ENCODE assay signal across 21 cellular contexts in genomic region chr9:127370147-127370579, GRCh38. TPM values are rescaled to one million over a fixed set of nuclear protein-coding genes. Genes with fewer than 3 reads are reported as not detected.
A peak's percentile ranks its signal among the peaks of the same experiment; 100 is the strongest.
DNase-seq lines count a peak whose midpoint lies in the region; ATAC-seq and TF ChIP-seq lines count a peak whose summit lies in the region.
"Had no signal": no experiment of that assay in that cellular context is flagged by ENCODE, and none has a peak within 500 bp of the region (broad histone marks: within the 10 kb centered on the region; RNA-seq: fewer than 3 reads in every experiment).

No MANE protein-coding gene starts in this region.

- ATAC-seq in Right ventricle myocardium superior (ENCODE audit: poor library complexity) (peak; percentile 12), left ventricle myocardium superior (peak; percentile 30)
- ATAC-seq: CD8-positive, alpha-beta T cell had no signal

- H3K9me3 ChIP-seq in left ventricle myocardium inferior (replicated peaks) (no peaks in the 10 kb centered on the region), stomach (no peaks in the 10 kb centered on the region)
- H3K9me3 ChIP-seq: HAP-1 had no signal

- POLR2A ChIA-PET in activated CD4-positive, alpha-beta memory T cell treated with anti-CD3 and anti-CD28 coated beads, Interleukin-2, amount 10 ng/mL, durations not matched to agents 7 days and 5 days (lab: Charles Lee) = no interaction called here

- intact Hi-C loops in Right ventricle myocardium superior (cut with DNase I) (no loop called here), left ventricle myocardium inferior (cut with micrococcal nuclease) (no loop called here), left ventricle myocardium superior (cut with micrococcal nuclease) (no loop called here), stomach (cut with DNase I; ENCODE audit: low total_unique reads) (no loop called here)

- TF ChIP-seq POLR2A in stomach (IDR thresholded peaks at IDR 0.05) = no peak

- H3K27me3 ChIP-seq in left ventricle myocardium inferior (ENCODE audit: low read depth) = no peaks in the 10 kb centered on the region
- H3K27me3 ChIP-seq in stomach = no peaks in the 10 kb centered on the region

- H3K9me3 Mint-ChIP-seq in chondrocyte (ENCODE audit: low read depth) (no peaks in the 10 kb centered on the region), endothelial cell (ENCODE audit: unreplicated experiment) (no peaks in the 10 kb centered on the region)
- no peaks in the 10 kb centered on the region for H3K9me3 Mint-ChIP-seq in activated CD4-positive, alpha-beta memory T cell treated with anti-CD3 and anti-CD28 coated beads, Interleukin-2, amount 10 ng/mL, durations not matched to agents 7 days and 5 days
- H3K9me3 Mint-ChIP-seq: CD8-positive, alpha-beta T cell had no signal

- CTCF ChIA-PET in activated CD4-positive, alpha-beta memory T cell treated with anti-CD3 and anti-CD28 coated beads, Interleukin-2, amount 10 ng/mL, durations not matched to agents 7 days and 5 days (lab: Charles Lee) = interaction anchor here (0.8 to 1.3 kb wide), 2 partner anchors 10 to 15 kb away, joined by 3 to 4 read pairs; no protein-coding TSS in a partner anchor

- TF ChIP-seq CTCF in left ventricle myocardium inferior (IDR thresholded peaks at IDR 0.05; ENCODE audit: borderline replicate concordance) (no peak), chondrocyte (IDR thresholded peaks at IDR 0.05) (no peak), endothelial cell (IDR thresholded peaks at IDR 0.05; ENCODE audit: unreplicated experiment) (no peak), stomach (IDR thresholded peaks at IDR 0.05) (no peak)

- no peak overlapping the region for H3K27ac Mint-ChIP-seq in chondrocyte (ENCODE audit: unreplicated experiment)
- no peak overlapping the region for H3K27ac Mint-ChIP-seq in endothelial cell (ENCODE audit: unreplicated experiment)
- no peak overlapping the region for H3K27ac Mint-ChIP-seq in activated CD4-positive, alpha-beta memory T cell treated with anti-CD3 and anti-CD28 coated beads, Interleukin-2, amount 10 ng/mL, durations not matched to agents 7 days and 5 days
- H3K27ac Mint-ChIP-seq: CD8-positive, alpha-beta T cell had no signal

- DNase-seq in Right ventricle myocardium superior (no peak), left ventricle myocardium inferior (no peak), chondrocyte (ENCODE audit: low spot score) (peak; percentile 20), left ventricle myocardium superior (no peak), NCI-H2171 (lab: John Stamatoyannopoulos, UW) (no peak), endothelial cell (ENCODE audit: low spot score) (no peak), stomach (no peak)
- DNase-seq in activated CD4-positive, alpha-beta memory T cell treated with anti-CD3 and anti-CD28 coated beads, Interleukin-2, amount 10 ng/mL, durations not matched to agents 7 days and 5 days = no peak
- DNase-seq: AML-193; Calu3; CD8-positive, alpha-beta T cell; DMS153; GM23248; Karpas-422; NCI-H1417; NCI-H1694 treated with DMSO at 0.1 percent for 48 hours; NCI-H2081 treated with DMSO at 0.1 percent for 48 hours; NCI-H446 treated with DMSO at 0.1 percent for 48 hours; NCI-H526 treated with DMSO at 0.1 percent for 48 hours; SHP77 treated with DMSO at 0.1 percent for 48 hours had no signal

- H3K36me3 Mint-ChIP-seq in chondrocyte (ENCODE audit: low read depth) (peaks cover 6% of the 10 kb centered on the region), endothelial cell (ENCODE audit: low read depth, unreplicated experiment) (no peaks in the 10 kb centered on the region)
- no peaks in the 10 kb centered on the region for H3K36me3 Mint-ChIP-seq in activated CD4-positive, alpha-beta memory T cell treated with anti-CD3 and anti-CD28 coated beads, Interleukin-2, amount 10 ng/mL, durations not matched to agents 7 days and 5 days (ENCODE audit: low read depth)
- H3K36me3 Mint-ChIP-seq: CD8-positive, alpha-beta T cell had no signal

- H3K4me3 Mint-ChIP-seq in chondrocyte (ENCODE audit: unreplicated experiment) (no peak overlapping the region), endothelial cell (ENCODE audit: unreplicated experiment) (no peak overlapping the region)
- no peak overlapping the region for H3K4me3 Mint-ChIP-seq in activated CD4-positive, alpha-beta memory T cell treated with anti-CD3 and anti-CD28 coated beads, Interleukin-2, amount 10 ng/mL, durations not matched to agents 7 days and 5 days
- H3K4me3 Mint-ChIP-seq: CD8-positive, alpha-beta T cell had no signal

- H3K27ac ChIP-seq in left ventricle myocardium inferior (replicated peaks) = no peak overlapping the region
- H3K27ac ChIP-seq in stomach = no peak overlapping the region
- H3K27ac ChIP-seq: GM23248 had no signal

- H3K36me3 ChIP-seq in left ventricle myocardium inferior (peaks cover 6% of the 10 kb centered on the region), stomach (peaks cover 0 to 21% (median 5%) of the 10 kb centered on the region in 4 donors)
- H3K36me3 ChIP-seq: HAP-1 had no signal

- H3K27me3 Mint-ChIP-seq in chondrocyte (ENCODE audit: low read depth) (peaks cover 2% of the 10 kb centered on the region), endothelial cell (ENCODE audit: unreplicated experiment) (peaks cover 4% of the 10 kb centered on the region)
- H3K27me3 Mint-ChIP-seq in activated CD4-positive, alpha-beta memory T cell treated with anti-CD3 and anti-CD28 coated beads, Interleukin-2, amount 10 ng/mL, durations not matched to agents 7 days and 5 days = peaks cover 43% of the 10 kb centered on the region

- TF ChIP-seq EP300 in stomach (IDR thresholded peaks at IDR 0.05) = no peak

- WGBS in stomach, 5 donors = 67 to 80% (median 71%) methylated on average over 7 of the region's 7 CpGs

- H3K4me3 ChIP-seq in left ventricle myocardium inferior (no peak overlapping the region), stomach (no peak overlapping the region)
- H3K4me3 ChIP-seq: GM23248, HAP-1 had no signal

- H3K4me1 ChIP-seq in left ventricle myocardium inferior = peaks cover 17% of the 10 kb centered on the region
- no peaks in the 10 kb centered on the region for H3K4me1 ChIP-seq in stomach
- H3K4me1 ChIP-seq: HAP-1 had no signal

- H3K4me1 Mint-ChIP-seq in chondrocyte (ENCODE audit: low read depth) (no peaks in the 10 kb centered on the region), endothelial cell (ENCODE audit: unreplicated experiment) (peaks cover 10% of the 10 kb centered on the region)
- H3K4me1 Mint-ChIP-seq in activated CD4-positive, alpha-beta memory T cell treated with anti-CD3 and anti-CD28 coated beads, Interleukin-2, amount 10 ng/mL, durations not matched to agents 7 days and 5 days = no peaks in the 10 kb centered on the region

RNA-seq across cellular contexts. Expression of gene SLC2A8, which starts 26.8 kb away (rescaled TPM):
- total RNA-seq in Right ventricle myocardium superior (16.6 TPM), left ventricle myocardium inferior (16.1 TPM), chondrocyte (14.1 to 16.4 TPM (median 15.3 TPM) in 3 replicates), left ventricle myocardium superior (18.6 TPM), endothelial cell (ENCODE audit: unreplicated experiment) (21.5 TPM), stomach (10 to 100 TPM in 4 of 5 donors, 1 to 10 TPM in 1; 4.7 to 36.2 (median 22.0) TPM)
- 1 to 10 TPM; 7.5 to 7.7 TPM for total RNA-seq in activated CD4-positive, alpha-beta memory T cell treated with anti-CD3 and anti-CD28 coated beads, Interleukin-2, amount 10 ng/mL, durations not matched to agents 7 days and 5 days
- 10 to 100 TPM; 10.1 to 15.3 (median 12.9) TPM for polyA plus RNA-seq in stomach

RNA-seq across cellular contexts. Expression of gene ZNF79, which starts 54.0 kb away (rescaled TPM):
- total RNA-seq in Right ventricle myocardium superior (5.8 TPM), left ventricle myocardium inferior (6.2 TPM), chondrocyte (7.9 to 9.0 TPM (median 8.3 TPM) in 3 replicates), left ventricle myocardium superior (7.4 TPM), endothelial cell (ENCODE audit: unreplicated experiment) (12.6 TPM), stomach (10 to 100 TPM in 2 of 5 donors, 1 to 10 TPM in 3; 5.1 to 39.1 (median 6.2) TPM)
- 10 to 100 TPM; 12.5 to 12.7 TPM for total RNA-seq in activated CD4-positive, alpha-beta memory T cell treated with anti-CD3 and anti-CD28 coated beads, Interleukin-2, amount 10 ng/mL, durations not matched to agents 7 days and 5 days
- 1 to 10 TPM; 1.9 to 3.8 (median 2.7) TPM for polyA plus RNA-seq in stomach
